27 cellular contexts compared by ENCODE assay signal in the genomic region with DNA sequence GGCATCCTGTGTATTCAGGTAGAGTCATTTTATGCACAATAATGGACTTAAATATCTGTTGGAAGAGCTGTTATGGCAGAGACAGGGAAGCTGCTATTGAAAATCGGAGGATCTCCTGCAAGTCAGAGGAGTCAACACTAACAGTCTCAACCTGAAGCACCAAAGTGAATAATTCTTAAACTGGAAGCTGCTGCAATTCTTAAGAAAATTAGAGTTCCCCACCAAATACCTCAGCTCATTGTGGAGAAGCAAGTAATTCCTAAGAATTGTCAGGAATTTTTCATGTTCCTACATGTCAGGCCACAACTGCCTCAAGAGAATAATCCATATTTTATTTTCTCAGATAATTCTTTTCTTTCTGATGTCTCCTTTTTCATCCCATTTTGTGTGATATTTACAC.
"Had no signal": no experiment of that assay in that cellular context is flagged by ENCODE, and none has a peak within 500 bp of the region (broad histone marks: within the 10 kb centered on the region; RNA-seq: fewer than 3 reads in every experiment).

No MANE protein-coding gene starts in this region.

- FAIRE-seq: endometrium had no signal

- H3K4me3 Mint-ChIP-seq: effector memory CD8-positive, alpha-beta T cell; naive thymus-derived CD4-positive, alpha-beta T cell; nephron; stimulated activated naive CD8-positive, alpha-beta T cell treated with anti-CD3 and anti-CD28 coated beads, Interleukin-15, amount 100 ng/mL, for 72 hours had no signal

- DNase-seq: cortex of kidney; effector memory CD8-positive, alpha-beta T cell; foreskin fibroblast; heart left ventricle; left cardiac atrium; left lung; mesendoderm; midbrain; naive thymus-derived CD4-positive, alpha-beta T cell; nucleus accumbens; stimulated activated CD4-positive, alpha-beta T cell treated with anti-CD3 and anti-CD28 coated beads, Interleukin-12 subunit alpha, Interleukin-12 subunit beta, amount 100 ng/mL, for 4 hours; stimulated activated CD4-positive, alpha-beta T cell treated with anti-CD3 and anti-CD28 coated beads, Interleukin-1b, Interleukin-23, amount 100 ng/mL, for 48 hours; stimulated activated CD4-positive, alpha-beta T cell treated with anti-CD3 and anti-CD28 coated beads, Interleukin-4, amount 100 ng/mL, for 1 hour; stimulated activated CD8-positive, alpha-beta memory T cell treated with anti-CD3 and anti-CD28 coated beads, Interleukin-4, amount 100 ng/mL, for 48 hours; stimulated activated naive CD4-positive, alpha-beta T cell; stimulated activated naive CD8-positive, alpha-beta T cell treated with anti-CD3 and anti-CD28 coated beads, Interleukin-15, amount 100 ng/mL, for 72 hours; transverse colon; upper lobe of right lung; uterus had no signal

- H3K27me3 ChIP-seq: gastroesophageal sphincter, heart left ventricle, hepatocyte, left lung, right atrium auricular region, suprapubic skin, transverse colon, upper lobe of right lung, uterus had no signal

- H3K79me2 ChIP-seq: hepatocyte had no signal

- H3K27me3 Mint-ChIP-seq: effector memory CD8-positive, alpha-beta T cell; naive thymus-derived CD4-positive, alpha-beta T cell; stimulated activated naive CD8-positive, alpha-beta T cell treated with anti-CD3 and anti-CD28 coated beads, Interleukin-15, amount 100 ng/mL, for 72 hours had no signal

- H3K4me1 ChIP-seq: gastroesophageal sphincter, left lung, prostate gland, right atrium auricular region, suprapubic skin, transverse colon, upper lobe of right lung, uterus had no signal

- H3K4me1 Mint-ChIP-seq: naive thymus-derived CD4-positive, alpha-beta T cell; nephron; stimulated activated naive CD8-positive, alpha-beta T cell treated with anti-CD3 and anti-CD28 coated beads, Interleukin-15, amount 100 ng/mL, for 72 hours had no signal

- H3K4me2 ChIP-seq: hepatocyte, smooth muscle cell had no signal

- H3K36me3 ChIP-seq: gastroesophageal sphincter, heart left ventricle, left lung, prostate gland, right atrium auricular region, suprapubic skin, transverse colon, upper lobe of right lung, uterus had no signal

- H3K27ac ChIP-seq: gastroesophageal sphincter, heart left ventricle, hepatocyte, left lung, prostate gland, right atrium auricular region, suprapubic skin, transverse colon, upper lobe of right lung, uterus had no signal

- H2AFZ ChIP-seq: hepatocyte had no signal

- H3K4me3 ChIP-seq: gastroesophageal sphincter, heart left ventricle, hepatocyte, left lung, prostate gland, right atrium auricular region, smooth muscle cell, suprapubic skin, transverse colon, upper lobe of right lung, uterus had no signal

- H3K27ac Mint-ChIP-seq: effector memory CD8-positive, alpha-beta T cell; naive thymus-derived CD4-positive, alpha-beta T cell; nephron; stimulated activated naive CD8-positive, alpha-beta T cell treated with anti-CD3 and anti-CD28 coated beads, Interleukin-15, amount 100 ng/mL, for 72 hours had no signal

- H3K9me3 ChIP-seq: prostate gland, suprapubic skin, uterus had no signal

- H3K36me3 Mint-ChIP-seq: naive thymus-derived CD4-positive, alpha-beta T cell had no signal
